ENCODE assay signal across 7 cellular contexts in the genomic region with DNA sequence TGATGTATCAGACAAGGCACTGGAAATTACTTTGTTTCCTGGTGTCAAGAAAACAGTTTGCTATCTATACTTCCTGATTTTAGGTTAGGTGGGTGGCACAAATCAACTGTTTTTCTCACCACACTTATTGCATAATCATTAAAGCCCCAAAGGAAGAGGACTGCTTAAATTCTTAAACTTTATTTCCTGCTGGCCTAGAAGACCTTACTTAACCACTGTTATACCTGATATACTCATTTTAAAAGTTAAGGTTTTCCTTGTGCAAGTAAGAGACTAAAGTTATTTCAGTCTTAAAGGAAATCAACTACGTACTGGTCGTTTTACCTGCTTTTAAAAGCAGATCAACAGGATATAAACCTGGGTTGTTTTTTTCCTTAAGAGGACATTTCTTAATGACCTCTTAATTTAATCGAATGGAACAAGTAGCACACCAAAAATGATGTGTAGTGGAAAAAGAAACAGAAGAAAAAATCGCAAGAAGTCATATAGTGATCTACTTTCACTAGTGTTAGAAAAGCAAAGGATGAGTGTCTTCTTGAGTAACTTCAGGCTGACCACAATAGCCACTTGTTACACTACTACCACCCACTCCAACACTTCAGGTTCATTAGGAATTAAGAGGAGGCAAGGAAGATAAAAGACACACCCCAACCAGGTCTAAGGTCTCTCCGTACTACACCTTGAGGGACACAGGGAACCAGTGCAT. TPM values are rescaled to one million over a fixed set of nuclear protein-coding genes. Genes with fewer than 3 reads are reported as not detected.
DNase-seq lines count a peak whose midpoint lies in the region; ATAC-seq, FAIRE-seq and TF ChIP-seq lines count a peak whose summit lies in the region.

No MANE protein-coding gene starts in this region.

- TF ChIP-seq EP300 in HepG2 (IDR thresholded peaks at IDR 0.05; ENCODE audit: low read depth in 2 of 2, low read length in 2 of 2) = no peak
- no peak for TF ChIP-seq EP300 in HepG2 (CRISPR knock-in tag; IDR thresholded peaks at IDR 0.05; ENCODE audit: borderline replicate concordance)

- peaks cover 55% of the 10 kb centered on the region for H3K79me2 ChIP-seq in HepG2 (ENCODE audit: insufficient read depth, low read length)

- H3K27me3 ChIP-seq in NT2/D1 (ENCODE audit: insufficient read depth, insufficient read length) (no peaks in the 10 kb centered on the region), bronchial epithelial cell (ENCODE audit: control insufficient read depth, insufficient read depth, low read length) (no peaks in the 10 kb centered on the region), HepG2 (ENCODE audit: control insufficient read depth in 1 of 2, insufficient read depth in 2 of 2, low read length in 2 of 2) (no peaks in the 10 kb centered on the region), thymus (ENCODE audit: control insufficient read depth, insufficient read depth) (no peaks in the 10 kb centered on the region)

- H3K27ac ChIP-seq in HepG2 (ENCODE audit: extremely low read length, insufficient read depth, low read length) (peak overlapping the region; percentile 78), thymus (ENCODE audit: low read depth) (peak overlapping the region; percentile 93)

- in situ Hi-C loops in HepG2 (cut with HindIII; ENCODE audit: extremely low pct_ligation_motif_present, low pct_unique_long_range_greater_than_20kb) = no loop called here

- no peak for TF ChIP-seq CTCF in bronchial epithelial cell (IDR thresholded peaks at IDR 0.05; ENCODE audit: insufficient read depth, low read length, severe bottlenecking)
- no peak for TF ChIP-seq CTCF in HepG2 (CRISPR knock-in tag; IDR thresholded peaks at IDR 0.05)

- H4K20me1 ChIP-seq in HepG2 (ENCODE audit: insufficient read depth, low read length) = peaks cover 17% of the 10 kb centered on the region

- H3K4me3 ChIP-seq in NT2/D1 (ENCODE audit: insufficient read length, low read depth) (peak overlapping the region; percentile 78), bronchial epithelial cell (ENCODE audit: low read depth, low read length) (peak overlapping the region; percentile 99), HepG2 (replicated peaks in 1 of 3; ENCODE audit: insufficient read depth in 1 of 3, low read depth in 2 of 3, low read length in 3 of 3) (peak overlapping the region; percentile 82 to 92 (median 86)), thymus (ENCODE audit: low read length) (peak overlapping the region; percentile 94)

- no peak for TF ChIP-seq POLR2A in HepG2 (IDR thresholded peaks at IDR 0.05; ENCODE audit: insufficient read depth in 1 of 2, low read depth in 2 of 2, low read length in 2 of 2)

- peak overlapping the region; percentile 87 for H3K4me2 ChIP-seq in HepG2 (ENCODE audit: low read depth, low read length)

- ATAC-seq in HepG2 = peak; percentile 16

- intact Hi-C loops in HepG2 (cut with micrococcal nuclease; ENCODE audit: unreplicated experiment) = no loop called here

- DNase-seq in GM18507 (ENCODE audit: extremely low spot score, insufficient read length, low read depth) (no peak), NT2/D1 (ENCODE audit: low read depth, low spot score) (no peak), bronchial epithelial cell (ENCODE audit: low read depth) (peak; percentile 47), HepG2 (ENCODE audit: low spot score) (no peak), cerebellum (ENCODE audit: low spot score) (no peak), NCI-H2227 (lab: John Stamatoyannopoulos, UW; ENCODE audit: unreplicated experiment) (no peak)

- H3K4me1 ChIP-seq in NT2/D1 (ENCODE audit: insufficient read depth, insufficient read length) (peaks cover 3% of the 10 kb centered on the region), HepG2 (ENCODE audit: insufficient read depth, low read length) (peaks cover 69% of the 10 kb centered on the region), thymus (ENCODE audit: control insufficient read depth, insufficient read depth, low read length) (peaks cover 10% of the 10 kb centered on the region)

- WGBS in HepG2 (ENCODE audit: low lambda C conversion rate) = 2% methylated on average over 4 of the region's 5 CpGs
- under 1% methylated on average over 5 of the region's 5 CpGs for WGBS in thymus

- POLR2A ChIA-PET in HepG2 (lab: Yijun Ruan, JAX) = interaction anchor here (1.4 kb wide), 3 partner anchors 12 to 91 kb away, joined by 6 to 12 read pairs (median 9); no protein-coding TSS in a partner anchor

- peak; percentile 63 for FAIRE-seq in GM18507 (lab: Jason Lieb, UNC)
- FAIRE-seq in bronchial epithelial cell (lab: Jason Lieb, UNC) = no peak
- FAIRE-seq in HepG2 (lab: Jason Lieb, UNC) = no peak

- no peak overlapping the region for H2AFZ ChIP-seq in HepG2 (ENCODE audit: low read length)

- TF ChIP-seq RAD21 in HepG2 (CRISPR knock-in tag; IDR thresholded peaks at IDR 0.05) = no peak

- BruUV-seq in HepG2 (replicated peaks; lab: Mats Ljungman, UMichigan) = no TSS peak

- CTCF ChIA-PET in HepG2 (lab: Yijun Ruan, JAX; ENCODE audit: low intra/inter-chr PET ratio, low total read pairs) = no interaction called here

- H3K9me3 ChIP-seq in NT2/D1 (ENCODE audit: insufficient read depth, low read length) = no peaks in the 10 kb centered on the region
- no peaks in the 10 kb centered on the region for H3K9me3 ChIP-seq in HepG2 (ENCODE audit: low read length)
- no peaks in the 10 kb centered on the region for H3K9me3 ChIP-seq in thymus (ENCODE audit: control insufficient read depth)

- H3K9ac ChIP-seq in NT2/D1 (ENCODE audit: insufficient read length, low read depth) (peak overlapping the region; percentile 84), HepG2 (ENCODE audit: insufficient read depth, low read depth, low read length) (peak overlapping the region; percentile 90)

- peaks cover 9% of the 10 kb centered on the region for H3K36me3 ChIP-seq in NT2/D1 (ENCODE audit: insufficient read depth, insufficient read length, low read length)
- peaks cover 2% of the 10 kb centered on the region for H3K36me3 ChIP-seq in bronchial epithelial cell (ENCODE audit: control insufficient read depth, insufficient read depth, low read length)
- peaks cover 0 to 2% of the 10 kb centered on the region in 2 experiments; a peak in 2 of 5 replicates for H3K36me3 ChIP-seq in HepG2 (replicated peaks in 1 of 2; ENCODE audit: control insufficient read depth in 1 of 2, insufficient read depth in 2 of 2, low read length in 2 of 2)
- no peaks in the 10 kb centered on the region for H3K36me3 ChIP-seq in thymus (ENCODE audit: control insufficient read depth, insufficient read depth)

TF ChIP-seq in HepG2, 621 proteins besides CTCF, POLR2A, EP300 and RAD21 (continues in another document):
- TF ChIP-seq CREB1 (IDR thresholded peaks at IDR 0.05) = no peak
- 0 out of 2 replicates have a peak, but pooled peaks have one; percentile 4 for TF ChIP-seq CREB1 (CRISPR knock-in tag; IDR thresholded peaks at IDR 0.05)
- no peak for TF ChIP-seq TEAD2 (CRISPR knock-in tag; IDR thresholded peaks at IDR 0.05)

RNA-seq across cellular contexts. Expression of a gene that starts 1.0 kb away (rescaled TPM):
- 148 and 288 TPM in 2 replicates for total RNA-seq in bronchial epithelial cell
- 64.0 and 82.9 TPM in 2 replicates for total RNA-seq in HepG2 (2016; rRNA removed; fragmentation: Illumina TruSeq; extraction: Trizol)
- 7.8 and 9.3 TPM in 2 replicates for total RNA-seq in HepG2 (2016; cell fraction: cytosol; rRNA removed; fragmentation: Illumina TruSeq; extraction: Trizol; ENCODE audit: low read depth)
- 63.2 and 76.8 TPM in 2 replicates for total RNA-seq in HepG2 (2016; cell fraction: insoluble cytoplasmic fraction; rRNA removed; fragmentation: Illumina TruSeq; extraction: Trizol)
- total RNA-seq in HepG2 (2016; cell fraction: membrane; rRNA removed; fragmentation: Illumina TruSeq; extraction: Trizol) = 19.7 and 23.3 TPM in 2 replicates
- total RNA-seq in HepG2 (2016; cell fraction: nucleus; rRNA removed; fragmentation: Illumina TruSeq; extraction: Trizol) = 55.0 and 63.4 TPM in 2 replicates
- 104 and 119 TPM in 2 replicates for polyA plus RNA-seq in HepG2 (2011; rRNA removed)
- 86.7 and 91.6 TPM in 2 replicates for polyA plus RNA-seq in HepG2 (2011; cell fraction: cytosol; rRNA removed)
- polyA plus RNA-seq in HepG2 (2011; cell fraction: nucleus; rRNA removed) = 138 and 160 TPM in 2 replicates
- polyA plus RNA-seq in HepG2 (2012) = 44.7 and 46.4 TPM in 2 replicates
- 2.5 and 3.0 TPM in 2 replicates for polyA plus RNA-seq in HepG2 (2016; cell fraction: cytosol; fragmentation: Illumina TruSeq; extraction: Trizol; ENCODE audit: low read depth)
- polyA plus RNA-seq in HepG2 (2016; cell fraction: insoluble cytoplasmic fraction; fragmentation: Illumina TruSeq; extraction: Trizol; ENCODE audit: low read depth) = 70.7 and 71.6 TPM in 2 replicates
- polyA plus RNA-seq in HepG2 (2016; cell fraction: membrane; fragmentation: Illumina TruSeq; extraction: Trizol; ENCODE audit: low read depth) = 8.3 and 8.8 TPM in 2 replicates
- polyA plus RNA-seq in HepG2 (2016; cell fraction: nucleus; fragmentation: Illumina TruSeq; extraction: Trizol; ENCODE audit: insufficient read depth, low read depth) = 88.3 and 90.6 TPM in 2 replicates
- 263 and 323 TPM in 2 replicates for polyA minus RNA-seq in HepG2 (2011; rRNA and poly(A)+ RNA removed; ENCODE audit: low replicate concordance)
- 52.7 and 54.0 TPM in 2 replicates for polyA minus RNA-seq in HepG2 (2011; cell fraction: cytosol; rRNA and poly(A)+ RNA removed)
- polyA minus RNA-seq in HepG2 (2011; cell fraction: nucleus; rRNA and poly(A)+ RNA removed) = 71.2 and 76.1 TPM in 2 replicates
- polyA plus RNA-seq in thymus = 54.1 TPM
- total RNA-seq in cerebellum = 62.7 TPM
